In the genomic region with DNA sequence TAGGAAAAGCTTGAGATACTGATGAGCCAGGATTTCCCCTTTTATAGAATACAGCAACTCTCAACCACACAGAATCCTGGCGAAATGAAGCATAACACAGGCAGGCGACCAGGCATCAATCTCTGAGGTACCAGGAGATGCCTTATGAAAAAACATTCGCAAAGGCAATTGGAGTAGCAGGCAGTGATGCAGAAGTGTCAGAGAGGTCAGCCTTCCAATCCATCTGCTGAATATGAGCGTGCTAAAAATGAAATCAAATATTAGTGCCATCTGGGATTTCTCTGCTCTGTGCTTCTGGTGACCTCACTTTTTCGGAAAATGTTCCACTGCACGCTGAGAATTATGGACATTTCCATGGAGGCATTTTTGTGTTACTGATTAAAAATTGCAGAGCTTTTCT, we compare ENCODE assay signal across 11 cellular contexts.
DNase-seq lines count a peak whose midpoint lies in the region; ATAC-seq and TF ChIP-seq lines count a peak whose summit lies in the region.
"Had no signal": no experiment of that assay in that cellular context is flagged by ENCODE, and none has a peak within 500 bp of the region (broad histone marks: within the 10 kb centered on the region; RNA-seq: fewer than 3 reads in every experiment).

No MANE protein-coding gene starts in this region.

- intact Hi-C loops in mucosa of descending colon (cut with DNase I, micrococcal nuclease), result no loop called here

- TF ChIP-seq CTCF in MM.1S (IDR thresholded peaks at IDR 0.05; ENCODE audit: low read length) (no peak), right atrium auricular region (IDR thresholded peaks at IDR 0.05) (no peak), mucosa of descending colon (IDR thresholded peaks at IDR 0.05) (no peak)

- no peak overlapping the region for H2AFZ ChIP-seq in MM.1S (ENCODE audit: low read length)
- H2AFZ ChIP-seq: GM23248 had no signal

- no peaks in the 10 kb centered on the region for H3K79me2 ChIP-seq in MM.1S (ENCODE audit: low read length)

- no peaks in the 10 kb centered on the region for H3K9me3 ChIP-seq in MM.1S (replicated peaks; ENCODE audit: insufficient read depth, low read length)
- H3K9me3 ChIP-seq in right atrium auricular region, result peaks cover 0 to 6% of the 10 kb centered on the region in 2 donors
- no peaks in the 10 kb centered on the region for H3K9me3 ChIP-seq in mucosa of descending colon

- peak; percentile 92 for DNase-seq in G401 (ENCODE audit: low spot score)
- DNase-seq in MM.1S, result no peak
- peak; percentile 37 to 74 for DNase-seq in NCI-H446 (lab: John Stamatoyannopoulos, UW)
- DNase-seq in cerebellum (ENCODE audit: low spot score), result peak; percentile 61
- DNase-seq in right atrium auricular region (ENCODE audit: low spot score), result no peak
- DNase-seq in mucosa of descending colon, result no peak
- DNase-seq: CD4-positive, alpha-beta T cell; GM23248 had no signal

- H3K9me2 ChIP-seq in MM.1S (replicated peaks; ENCODE audit: insufficient read depth, low read length), result no peaks in the 10 kb centered on the region

- in situ Hi-C loops in G401 (cut with HindIII; ENCODE audit: low sequenced_read_pairs), result no loop called here

- ATAC-seq in HG02798 (IDR thresholded peaks at IDR 0.05; ENCODE audit: poor library complexity, unreplicated experiment) (no peak), mucosa of descending colon (no peak), HG02588 (IDR thresholded peaks at IDR 0.05; ENCODE audit: unreplicated experiment) (no peak)
- ATAC-seq: HCT116 had no signal

- no peaks in the 10 kb centered on the region for H3K36me3 ChIP-seq in MM.1S (replicated peaks; ENCODE audit: insufficient read depth, low read length)
- H3K36me3 ChIP-seq in right atrium auricular region, result no peaks in the 10 kb centered on the region
- H3K36me3 ChIP-seq in mucosa of descending colon (ENCODE audit: low read depth), result no peaks in the 10 kb centered on the region

- H3K4me1 ChIP-seq in MM.1S (ENCODE audit: low read length), result peaks cover 33% of the 10 kb centered on the region
- H3K4me1 ChIP-seq in right atrium auricular region, result no peaks in the 10 kb centered on the region
- no peaks in the 10 kb centered on the region for H3K4me1 ChIP-seq in mucosa of descending colon (ENCODE audit: low read depth)

- peak overlapping the region; percentile 83 for H3K4me2 ChIP-seq in MM.1S (ENCODE audit: low read depth, low read length)

- H3K27ac ChIP-seq in MM.1S (ENCODE audit: low read length) (peak overlapping the region; percentile 96), right atrium auricular region (no peak overlapping the region)
- H3K27ac ChIP-seq: GM23248 had no signal

- peaks cover 16% of the 10 kb centered on the region for H3F3A ChIP-seq in MM.1S (ENCODE audit: insufficient read depth, low read length)

- H3K9ac ChIP-seq in MM.1S (ENCODE audit: low read length), result peak overlapping the region; percentile 58
- H3K9ac ChIP-seq: GM23248 had no signal

- no peaks in the 10 kb centered on the region for H4K20me1 ChIP-seq in MM.1S (ENCODE audit: insufficient read depth, low read length)

- no peaks in the 10 kb centered on the region for H3K27me3 ChIP-seq in MM.1S (replicated peaks; ENCODE audit: insufficient read depth, low read length)
- no peaks in the 10 kb centered on the region for H3K27me3 ChIP-seq in right atrium auricular region

- H3K4me3 ChIP-seq in MM.1S (ENCODE audit: low read length) (peak overlapping the region; percentile 20; the same call in 1 of the 2 replicates), right atrium auricular region (no peak overlapping the region), mucosa of descending colon (no peak overlapping the region)
- H3K4me3 ChIP-seq: GM23248 had no signal

Comparison
In these comparisons a context has a peak if more than half of its experiments do, and no peak if none do; other contexts are left out.
1. DNase-seq: peak in G401 (single experiment), NCI-H446 (2 of 2) and cerebellum (single experiment); none in MM.1S (single experiment), right atrium auricular region (single experiment) and mucosa of descending colon (0 of 3).